ENCODE assay signal across 17 cellular contexts in the genomic region with DNA sequence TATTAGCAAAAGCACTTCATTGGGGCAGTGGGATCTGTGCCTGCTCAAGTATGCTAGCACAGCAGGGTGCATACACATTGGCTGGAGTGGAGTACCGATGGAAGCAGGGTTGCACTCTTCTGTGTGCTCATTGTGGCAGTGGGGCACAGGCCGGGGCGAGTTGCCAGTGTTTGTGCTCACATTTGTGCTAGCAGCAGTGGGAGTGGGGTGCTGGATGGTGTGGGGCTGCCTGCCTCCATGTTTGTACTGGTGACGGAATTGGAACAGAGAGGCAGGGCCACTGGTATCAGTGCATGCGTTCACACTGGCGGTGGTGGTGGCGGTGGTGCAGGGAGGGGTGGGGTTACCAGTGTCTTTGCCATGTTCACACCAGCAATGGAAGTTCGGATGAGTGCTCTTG.
DNase-seq lines count a peak whose midpoint lies in the region; ATAC-seq and TF ChIP-seq lines count a peak whose summit lies in the region.
"Had no signal": no experiment of that assay in that cellular context is flagged by ENCODE, and none has a peak within 500 bp of the region (broad histone marks: within the 10 kb centered on the region; RNA-seq: fewer than 3 reads in every experiment).

No MANE protein-coding gene starts in this region.

- no peak overlapping the region for H3K27ac ChIP-seq in right atrium auricular region
- H3K27ac ChIP-seq in RWPE2 (ENCODE audit: poor library complexity, severe bottlenecking), result no peak overlapping the region
- H3K27ac ChIP-seq in upper lobe of right lung, result no peak overlapping the region
- H3K27ac ChIP-seq: BLaER1 had no signal

- H3K9me3 ChIP-seq in right atrium auricular region, result no peaks in the 10 kb centered on the region
- H3K9me3 ChIP-seq in RWPE2 (ENCODE audit: severe bottlenecking), result no peaks in the 10 kb centered on the region
- H3K9me3 ChIP-seq in upper lobe of right lung, result no peaks in the 10 kb centered on the region
- H3K9me3 ChIP-seq: BLaER1 had no signal

- no peaks in the 10 kb centered on the region for H3K36me3 Mint-ChIP-seq in activated naive CD4-positive, alpha-beta T cell treated with anti-CD3 and anti-CD28 coated beads for 36 hours (ENCODE audit: low read depth)
- H3K36me3 Mint-ChIP-seq: CD14-positive monocyte; CD4-positive, alpha-beta memory T cell had no signal

- CTCF ChIA-PET in activated naive CD4-positive, alpha-beta T cell treated with anti-CD3 and anti-CD28 coated beads for 36 hours (lab: Charles Lee), result no interaction called here

- no peak overlapping the region for H3K27ac Mint-ChIP-seq in activated naive CD4-positive, alpha-beta T cell treated with anti-CD3 and anti-CD28 coated beads for 36 hours
- H3K27ac Mint-ChIP-seq: CD14-positive monocyte, H9 had no signal

- H3K4me3 ChIP-seq in right atrium auricular region (no peak overlapping the region), RWPE2 (ENCODE audit: severe bottlenecking) (no peak overlapping the region), upper lobe of right lung (no peak overlapping the region)
- H3K4me3 ChIP-seq: BLaER1 had no signal

- no peak for ATAC-seq in Right ventricle myocardium superior (ENCODE audit: poor library complexity)
- ATAC-seq in RWPE2 (ENCODE audit: low read depth), result no peak
- ATAC-seq in upper lobe of right lung, result no peak

- no peak for TF ChIP-seq CTCF in right atrium auricular region (IDR thresholded peaks at IDR 0.05)
- TF ChIP-seq CTCF in RWPE2 (IDR thresholded peaks at IDR 0.05; ENCODE audit: poor library complexity, severe bottlenecking), result no peak
- no peak for TF ChIP-seq CTCF in upper lobe of right lung (IDR thresholded peaks at IDR 0.05)

- H3K27me3 Mint-ChIP-seq in activated naive CD4-positive, alpha-beta T cell treated with anti-CD3 and anti-CD28 coated beads for 36 hours (ENCODE audit: low read depth), result peaks cover 8% of the 10 kb centered on the region

- no peak overlapping the region for H3K4me3 Mint-ChIP-seq in activated naive CD4-positive, alpha-beta T cell treated with anti-CD3 and anti-CD28 coated beads for 36 hours
- H3K4me3 Mint-ChIP-seq: CD14-positive monocyte; CD4-positive, alpha-beta memory T cell; H9 had no signal

- peaks cover 2% of the 10 kb centered on the region for H3K9me3 Mint-ChIP-seq in activated naive CD4-positive, alpha-beta T cell treated with anti-CD3 and anti-CD28 coated beads for 36 hours
- H3K9me3 Mint-ChIP-seq: H9 had no signal

- H3K27me3 ChIP-seq in right atrium auricular region (no peaks in the 10 kb centered on the region), RWPE2 (ENCODE audit: insufficient read depth, poor library complexity, severe bottlenecking) (no peaks in the 10 kb centered on the region), upper lobe of right lung (no peaks in the 10 kb centered on the region)
- H3K27me3 ChIP-seq: BLaER1 had no signal

- no peaks in the 10 kb centered on the region for H3K4me1 Mint-ChIP-seq in activated naive CD4-positive, alpha-beta T cell treated with anti-CD3 and anti-CD28 coated beads for 36 hours (ENCODE audit: low read depth)
- H3K4me1 Mint-ChIP-seq: CD14-positive monocyte; CD4-positive, alpha-beta memory T cell; H9 had no signal

- intact Hi-C loops in Right ventricle myocardium superior (cut with DNase I) (no loop called here), posterior vena cava (cut with DNase I) (no loop called here), upper lobe of right lung (cut with DNase I) (no loop called here)
- intact Hi-C loops in activated naive CD4-positive, alpha-beta T cell treated with anti-CD3 and anti-CD28 coated beads for 36 hours (cut with micrococcal nuclease), result no loop called here

- H3K4me1 ChIP-seq in right atrium auricular region, result no peaks in the 10 kb centered on the region
- no peaks in the 10 kb centered on the region for H3K4me1 ChIP-seq in RWPE2 (ENCODE audit: insufficient read depth, poor library complexity, severe bottlenecking)
- H3K4me1 ChIP-seq in upper lobe of right lung, result no peaks in the 10 kb centered on the region
- H3K4me1 ChIP-seq: BLaER1 had no signal

- peak; percentile 18 for DNase-seq in Right ventricle myocardium superior
- DNase-seq in right atrium auricular region (ENCODE audit: low spot score), result no peak
- DNase-seq in RWPE2 (ENCODE audit: low spot score), result peak; percentile 23
- peak; percentile 74 for DNase-seq in posterior vena cava (ENCODE audit: low spot score)
- peak; percentile 59 for DNase-seq in upper lobe of right lung
- DNase-seq in germinal center (ENCODE audit: low spot score), result no peak
- no peak for DNase-seq in activated naive CD4-positive, alpha-beta T cell treated with anti-CD3 and anti-CD28 coated beads for 36 hours
- no peak for DNase-seq in NCI-H1417 treated with DMSO at 0.1 percent for 48 hours (lab: John Stamatoyannopoulos, UW)
- DNase-seq: 8988T; CD4-positive, alpha-beta memory T cell; DMS153; DMS79; GDM1; GOT3; H9 had no signal

- no peaks in the 10 kb centered on the region for H3K36me3 ChIP-seq in right atrium auricular region
- no peaks in the 10 kb centered on the region for H3K36me3 ChIP-seq in RWPE2 (ENCODE audit: low read depth)
- H3K36me3 ChIP-seq in upper lobe of right lung, result no peaks in the 10 kb centered on the region
- H3K36me3 ChIP-seq: BLaER1 had no signal

Comparison
In these comparisons a context has a peak if more than half of its experiments do, and no peak if none do; other contexts are left out.
1. DNase-seq: peak in Right ventricle myocardium superior (single experiment), RWPE2 (single experiment), posterior vena cava (single experiment) and upper lobe of right lung (single experiment); none in right atrium auricular region (single experiment), germinal center (single experiment), activated naive CD4-positive, alpha-beta T cell treated with anti-CD3 and anti-CD28 coated beads for 36 hours (single experiment) and NCI-H1417 treated with DMSO at 0.1 percent for 48 hours (single experiment).